8 cellular contexts compared by ENCODE assay signal in genomic region chr17:59219992-59220327, GRCh38. TPM values are rescaled to one million over a fixed set of nuclear protein-coding genes. Genes with fewer than 3 reads are reported as not detected.
DNase-seq lines count a peak whose midpoint lies in the region; TF ChIP-seq lines count a peak whose summit lies in the region.

No MANE protein-coding gene starts in this region.

- TF ChIP-seq EP300 in ovary (IDR thresholded peaks at IDR 0.05) = no peak

- H3K4me1 ChIP-seq in Caco-2 (no peaks in the 10 kb centered on the region), NT2/D1 (ENCODE audit: insufficient read depth, insufficient read length) (no peaks in the 10 kb centered on the region), endocrine pancreas (ENCODE audit: control insufficient read depth, insufficient read depth, low read length) (no peaks in the 10 kb centered on the region), ovary (ENCODE audit: insufficient read depth) (no peaks in the 10 kb centered on the region)

- intact Hi-C loops in Caco-2 (cut with micrococcal nuclease; ENCODE audit: unreplicated experiment) (loop anchor here (1.0 to 10.0 kb wide), 4 partner anchors 71 to 705 kb away; partner anchors contain the start of gene MTMR4), ovary (cut with DNase I) (no loop called here)

- H3K9me3 ChIP-seq in Caco-2 (no peaks in the 10 kb centered on the region), NT2/D1 (ENCODE audit: insufficient read depth, low read length) (no peaks in the 10 kb centered on the region), endocrine pancreas (ENCODE audit: control insufficient read depth, low read length) (no peaks in the 10 kb centered on the region), ovary (no peaks in the 10 kb centered on the region)

- H3K27ac Mint-ChIP-seq in Caco-2 (ENCODE audit: unreplicated experiment) = peak overlapping the region; percentile 88

- TF ChIP-seq CTCF in Caco-2 (IDR thresholded peaks at IDR 0.05; ENCODE audit: insufficient read depth in 1 of 2, low read depth in 1 of 2, low read length in 1 of 2, severe bottlenecking in 1 of 2, unreplicated experiment in 1 of 2) = no peak
- TF ChIP-seq CTCF in ovary (IDR thresholded peaks at IDR 0.05) = no peak

- H3K9me3 Mint-ChIP-seq in Caco-2 (ENCODE audit: unreplicated experiment) = no peaks in the 10 kb centered on the region

- H3K27ac ChIP-seq in ovary = no peak overlapping the region

- H3K4me3 ChIP-seq in Caco-2 (ENCODE audit: low read depth, low read length) = peak overlapping the region; percentile 44
- H3K4me3 ChIP-seq in NT2/D1 (ENCODE audit: insufficient read length, low read depth) = no peak overlapping the region
- H3K4me3 ChIP-seq in endocrine pancreas (ENCODE audit: control insufficient read depth, insufficient read depth, low read length) = peak overlapping the region; percentile 83
- H3K4me3 ChIP-seq in ovary = peak overlapping the region; percentile 80

- CTCF ChIA-PET in Caco-2 (lab: Charles Lee) = interaction anchor here (0.6 to 2.0 kb wide), 7 partner anchors 10 to 267 kb away, joined by 3 to 7 read pairs (median 3); partner anchors contain the start of genes PRR11, SKA2 and SMG8

- WGBS in ovary, 3 donors = 12 to 23% (median 23%) methylated on average over 7 of the region's 7 CpGs

- H3K4me3 Mint-ChIP-seq in Caco-2 (ENCODE audit: unreplicated experiment) = peak overlapping the region; percentile 95

- peaks cover 13% of the 10 kb centered on the region for H3K36me3 Mint-ChIP-seq in Caco-2 (ENCODE audit: insufficient read depth, unreplicated experiment)

- no TSS peak for BruUV-seq in Caco-2 (replicated peaks; lab: Mats Ljungman, UMichigan)

- TF ChIP-seq POLR2A in ovary (IDR thresholded peaks at IDR 0.05) = no peak

- no peaks in the 10 kb centered on the region for H3K4me1 Mint-ChIP-seq in Caco-2 (ENCODE audit: low read depth, unreplicated experiment)

- H3K27me3 ChIP-seq in Caco-2 (replicated peaks; ENCODE audit: control insufficient read depth, insufficient read depth, low read length) (no peaks in the 10 kb centered on the region), NT2/D1 (ENCODE audit: insufficient read depth, insufficient read length) (no peaks in the 10 kb centered on the region), endocrine pancreas (ENCODE audit: control insufficient read depth, insufficient read depth, low read length) (no peaks in the 10 kb centered on the region), ovary (no peaks in the 10 kb centered on the region)

- DNase-seq in Caco-2 (no peak), NT2/D1 (ENCODE audit: low read depth, low spot score) (no peak), ovary (no peak), mesenteric fat pad (ENCODE audit: low spot score) (no peak), SKM-1 (lab: John Stamatoyannopoulos, UW; ENCODE audit: unreplicated experiment) (no peak), amniotic stem cell (lab: John Stamatoyannopoulos, UW) (no peak), NCI-H128 (lab: John Stamatoyannopoulos, UW; ENCODE audit: unreplicated experiment) (no peak)

- POLR2A ChIA-PET in Caco-2 (lab: Charles Lee) = interaction anchor here (0.5 to 1.7 kb wide), 3 partner anchors 10 to 65 kb away, joined by 3 to 21 read pairs (median 5); partner anchors contain the start of genes PRR11, SKA2 and SMG8

- H3K36me3 ChIP-seq in Caco-2 (ENCODE audit: control insufficient read depth, insufficient read depth, low read length) (no peaks in the 10 kb centered on the region), NT2/D1 (ENCODE audit: insufficient read depth, insufficient read length, low read length) (peaks cover 5% of the 10 kb centered on the region), endocrine pancreas (ENCODE audit: control insufficient read depth, insufficient read depth, low read length) (no peaks in the 10 kb centered on the region), ovary (no peaks in the 10 kb centered on the region)

- no peaks in the 10 kb centered on the region for H3K27me3 Mint-ChIP-seq in Caco-2 (ENCODE audit: insufficient read depth, unreplicated experiment)

- H3K9ac ChIP-seq in NT2/D1 (ENCODE audit: insufficient read length, low read depth) (peak overlapping the region; percentile 51), endocrine pancreas (ENCODE audit: control insufficient read depth, insufficient read depth, low read length) (peak overlapping the region; percentile 40)

RNA-seq across cellular contexts. Expression of gene GDPD1, which starts 0.4 kb away (rescaled TPM):
- total RNA-seq in Caco-2 (2022) (1.2 and 2.9 TPM in 2 replicates), ovary (1 to 10 TPM; 1.0 to 2.6 (median 1.5) TPM), mesenteric fat pad (1.2 TPM)
- polyA plus RNA-seq in ovary = 1 to 10 TPM; 1.5 to 2.3 TPM

RNA-seq across cellular contexts. Expression of gene SMG8, which starts 10.1 kb away (rescaled TPM):
- total RNA-seq in Caco-2 (2022) (18.9 and 21.1 TPM in 2 replicates), ovary (10 to 100 TPM in 5 of 7 donors, 1 to 10 TPM in 2; 6.9 to 17.1 (median 11.7) TPM), mesenteric fat pad (9.0 TPM)
- 10 to 100 TPM in 1 of 2 donors, 1 to 10 TPM in 1; 9.2 to 18.0 TPM for polyA plus RNA-seq in ovary
